1 cellular context compared by ENCODE assay signal in the genomic region with DNA sequence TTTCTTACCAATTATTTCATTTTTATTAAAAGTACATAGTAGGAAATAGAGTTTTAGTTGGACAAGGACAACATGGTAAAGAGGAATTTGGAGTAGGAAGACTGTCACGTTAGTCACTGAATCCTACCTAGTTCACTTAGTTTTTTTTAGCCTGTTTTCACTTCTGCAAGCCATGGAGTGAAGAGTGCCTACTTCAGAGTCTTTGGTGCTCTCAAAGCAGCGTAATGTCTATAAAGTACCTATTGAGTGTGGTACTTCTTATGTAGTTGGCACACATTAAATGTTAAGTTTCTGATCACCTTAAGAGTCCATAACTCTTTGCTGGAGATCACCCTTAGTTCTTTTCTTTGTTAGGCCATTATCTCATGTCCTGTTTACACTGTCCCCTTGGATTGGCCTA.
TF ChIP-seq lines count a peak whose summit lies in the region.

No MANE protein-coding gene starts in this region.

TF ChIP-seq in A549, 52 proteins besides CTCF, POLR2A, EP300 and RAD21 (continued from another document):
- no peak for TF ChIP-seq HOXB5 (CRISPR knock-in tag; IDR thresholded peaks at IDR 0.05)
- TF ChIP-seq, protein P1, sequence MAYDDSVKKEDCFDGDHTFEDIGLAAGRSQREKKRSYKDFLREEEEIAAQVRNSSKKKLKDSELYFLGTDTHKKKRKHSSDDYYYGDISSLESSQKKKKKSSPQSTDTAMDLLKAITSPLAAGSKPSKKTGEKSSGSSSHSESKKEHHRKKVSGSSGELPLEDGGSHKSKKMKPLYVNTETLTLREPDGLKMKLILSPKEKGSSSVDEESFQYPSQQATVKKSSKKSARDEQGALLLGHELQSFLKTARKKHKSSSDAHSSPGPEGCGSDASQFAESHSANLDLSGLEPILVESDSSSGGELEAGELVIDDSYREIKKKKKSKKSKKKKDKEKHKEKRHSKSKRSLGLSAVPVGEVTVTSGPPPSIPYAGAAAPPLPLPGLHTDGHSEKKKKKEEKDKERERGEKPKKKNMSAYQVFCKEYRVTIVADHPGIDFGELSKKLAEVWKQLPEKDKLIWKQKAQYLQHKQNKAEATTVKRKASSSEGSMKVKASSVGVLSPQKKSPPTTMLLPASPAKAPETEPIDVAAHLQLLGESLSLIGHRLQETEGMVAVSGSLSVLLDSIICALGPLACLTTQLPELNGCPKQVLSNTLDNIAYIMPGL (CRISPR knock-in tag; IDR thresholded peaks at IDR 0.05; ENCODE audit: borderline replicate concordance) = no peak
- no peak for TF ChIP-seq TP53 (CRISPR knock-in tag; IDR thresholded peaks at IDR 0.05)
- TF ChIP-seq ESRRA (IDR thresholded peaks at IDR 0.05; ENCODE audit: borderline replicate concordance, low read length) = no peak
- TF ChIP-seq EHMT2 (IDR thresholded peaks at IDR 0.05; ENCODE audit: low read depth) = no peak
